Comparison of ENCODE assay signal across 2 cellular contexts in the genomic region with DNA sequence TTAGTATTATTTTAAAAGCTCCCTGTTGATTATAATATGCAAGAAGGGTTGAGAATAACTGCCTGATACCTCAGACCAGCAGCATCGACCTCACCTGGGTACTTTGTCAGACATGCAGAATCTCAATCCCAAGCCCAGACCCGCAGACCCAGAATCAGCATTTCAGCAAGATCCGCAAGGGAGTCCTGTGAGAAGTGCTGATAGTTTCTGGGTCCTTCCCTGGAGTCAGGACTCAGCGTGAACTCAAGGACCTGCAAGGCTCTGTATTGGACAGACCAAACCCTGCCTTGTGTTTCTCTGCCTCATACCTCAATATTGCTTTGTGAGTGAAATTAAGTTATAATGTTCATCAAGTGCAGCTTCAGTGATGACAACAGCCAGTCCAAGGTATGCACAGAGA.
TF ChIP-seq lines count a peak whose summit lies in the region.

No MANE protein-coding gene starts in this region.

TF ChIP-seq in GM23338, 12 proteins besides CTCF, POLR2A, EP300 and RAD21 (continued from another document):
- TF ChIP-seq, protein P1, sequence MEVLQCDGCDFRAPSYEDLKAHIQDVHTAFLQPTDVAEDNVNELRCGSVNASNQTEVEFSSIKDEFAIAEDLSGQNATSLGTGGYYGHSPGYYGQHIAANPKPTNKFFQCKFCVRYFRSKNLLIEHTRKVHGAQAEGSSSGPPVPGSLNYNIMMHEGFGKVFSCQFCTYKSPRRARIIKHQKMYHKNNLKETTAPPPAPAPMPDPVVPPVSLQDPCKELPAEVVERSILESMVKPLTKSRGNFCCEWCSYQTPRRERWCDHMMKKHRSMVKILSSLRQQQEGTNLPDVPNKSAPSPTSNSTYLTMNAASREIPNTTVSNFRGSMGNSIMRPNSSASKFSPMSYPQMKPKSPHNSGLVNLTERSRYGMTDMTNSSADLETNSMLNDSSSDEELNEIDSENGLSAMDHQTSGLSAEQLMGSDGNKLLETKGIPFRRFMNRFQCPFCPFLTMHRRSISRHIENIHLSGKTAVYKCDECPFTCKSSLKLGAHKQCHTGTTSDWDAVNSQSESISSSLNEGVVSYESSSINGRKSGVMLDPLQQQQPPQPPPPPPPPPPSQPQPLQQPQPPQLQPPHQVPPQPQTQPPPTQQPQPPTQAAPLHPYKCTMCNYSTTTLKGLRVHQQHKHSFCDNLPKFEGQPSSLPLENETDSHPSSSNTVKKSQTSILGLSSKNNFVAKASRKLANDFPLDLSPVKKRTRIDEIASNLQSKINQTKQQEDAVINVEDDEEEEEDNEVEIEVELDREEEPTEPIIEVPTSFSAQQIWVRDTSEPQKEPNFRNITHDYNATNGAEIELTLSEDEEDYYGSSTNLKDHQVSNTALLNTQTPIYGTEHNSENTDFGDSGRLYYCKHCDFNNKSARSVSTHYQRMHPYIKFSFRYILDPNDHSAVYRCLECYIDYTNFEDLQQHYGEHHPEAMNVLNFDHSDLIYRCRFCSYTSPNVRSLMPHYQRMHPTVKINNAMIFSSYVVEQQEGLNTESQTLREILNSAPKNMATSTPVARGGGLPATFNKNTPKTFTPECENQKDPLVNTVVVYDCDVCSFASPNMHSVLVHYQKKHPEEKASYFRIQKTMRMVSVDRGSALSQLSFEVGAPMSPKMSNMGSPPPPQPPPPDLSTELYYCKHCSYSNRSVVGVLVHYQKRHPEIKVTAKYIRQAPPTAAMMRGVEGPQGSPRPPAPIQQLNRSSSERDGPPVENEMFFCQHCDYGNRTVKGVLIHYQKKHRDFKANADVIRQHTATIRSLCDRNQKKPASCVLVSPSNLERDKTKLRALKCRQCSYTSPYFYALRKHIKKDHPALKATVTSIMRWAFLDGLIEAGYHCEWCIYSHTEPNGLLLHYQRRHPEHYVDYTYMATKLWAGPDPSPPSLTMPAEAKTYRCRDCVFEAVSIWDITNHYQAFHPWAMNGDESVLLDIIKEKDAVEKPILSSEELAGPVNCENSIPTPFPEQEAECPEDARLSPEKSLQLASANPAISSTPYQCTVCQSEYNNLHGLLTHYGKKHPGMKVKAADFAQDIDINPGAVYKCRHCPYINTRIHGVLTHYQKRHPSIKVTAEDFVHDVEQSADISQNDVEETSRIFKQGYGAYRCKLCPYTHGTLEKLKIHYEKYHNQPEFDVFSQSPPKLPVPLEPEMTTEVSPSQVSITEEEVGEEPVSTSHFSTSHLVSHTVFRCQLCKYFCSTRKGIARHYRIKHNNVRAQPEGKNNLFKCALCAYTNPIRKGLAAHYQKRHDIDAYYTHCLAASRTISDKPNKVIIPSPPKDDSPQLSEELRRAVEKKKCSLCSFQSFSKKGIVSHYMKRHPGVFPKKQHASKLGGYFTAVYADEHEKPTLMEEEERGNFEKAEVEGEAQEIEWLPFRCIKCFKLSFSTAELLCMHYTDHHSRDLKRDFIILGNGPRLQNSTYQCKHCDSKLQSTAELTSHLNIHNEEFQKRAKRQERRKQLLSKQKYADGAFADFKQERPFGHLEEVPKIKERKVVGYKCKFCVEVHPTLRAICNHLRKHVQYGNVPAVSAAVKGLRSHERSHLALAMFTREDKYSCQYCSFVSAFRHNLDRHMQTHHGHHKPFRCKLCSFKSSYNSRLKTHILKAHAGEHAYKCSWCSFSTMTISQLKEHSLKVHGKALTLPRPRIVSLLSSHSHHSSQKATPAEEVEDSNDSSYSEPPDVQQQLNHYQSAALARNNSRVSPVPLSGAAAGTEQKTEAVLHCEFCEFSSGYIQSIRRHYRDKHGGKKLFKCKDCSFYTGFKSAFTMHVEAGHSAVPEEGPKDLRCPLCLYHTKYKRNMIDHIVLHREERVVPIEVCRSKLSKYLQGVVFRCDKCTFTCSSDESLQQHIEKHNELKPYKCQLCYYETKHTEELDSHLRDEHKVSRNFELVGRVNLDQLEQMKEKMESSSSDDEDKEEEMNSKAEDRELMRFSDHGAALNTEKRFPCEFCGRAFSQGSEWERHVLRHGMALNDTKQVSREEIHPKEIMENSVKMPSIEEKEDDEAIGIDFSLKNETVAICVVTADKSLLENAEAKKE (CRISPR knock-in tag; IDR thresholded peaks at IDR 0.05): no peak
- TF ChIP-seq STAT1 (IDR thresholded peaks at IDR 0.05; ENCODE audit: unreplicated experiment): no peak
- TF ChIP-seq, protein P2, sequence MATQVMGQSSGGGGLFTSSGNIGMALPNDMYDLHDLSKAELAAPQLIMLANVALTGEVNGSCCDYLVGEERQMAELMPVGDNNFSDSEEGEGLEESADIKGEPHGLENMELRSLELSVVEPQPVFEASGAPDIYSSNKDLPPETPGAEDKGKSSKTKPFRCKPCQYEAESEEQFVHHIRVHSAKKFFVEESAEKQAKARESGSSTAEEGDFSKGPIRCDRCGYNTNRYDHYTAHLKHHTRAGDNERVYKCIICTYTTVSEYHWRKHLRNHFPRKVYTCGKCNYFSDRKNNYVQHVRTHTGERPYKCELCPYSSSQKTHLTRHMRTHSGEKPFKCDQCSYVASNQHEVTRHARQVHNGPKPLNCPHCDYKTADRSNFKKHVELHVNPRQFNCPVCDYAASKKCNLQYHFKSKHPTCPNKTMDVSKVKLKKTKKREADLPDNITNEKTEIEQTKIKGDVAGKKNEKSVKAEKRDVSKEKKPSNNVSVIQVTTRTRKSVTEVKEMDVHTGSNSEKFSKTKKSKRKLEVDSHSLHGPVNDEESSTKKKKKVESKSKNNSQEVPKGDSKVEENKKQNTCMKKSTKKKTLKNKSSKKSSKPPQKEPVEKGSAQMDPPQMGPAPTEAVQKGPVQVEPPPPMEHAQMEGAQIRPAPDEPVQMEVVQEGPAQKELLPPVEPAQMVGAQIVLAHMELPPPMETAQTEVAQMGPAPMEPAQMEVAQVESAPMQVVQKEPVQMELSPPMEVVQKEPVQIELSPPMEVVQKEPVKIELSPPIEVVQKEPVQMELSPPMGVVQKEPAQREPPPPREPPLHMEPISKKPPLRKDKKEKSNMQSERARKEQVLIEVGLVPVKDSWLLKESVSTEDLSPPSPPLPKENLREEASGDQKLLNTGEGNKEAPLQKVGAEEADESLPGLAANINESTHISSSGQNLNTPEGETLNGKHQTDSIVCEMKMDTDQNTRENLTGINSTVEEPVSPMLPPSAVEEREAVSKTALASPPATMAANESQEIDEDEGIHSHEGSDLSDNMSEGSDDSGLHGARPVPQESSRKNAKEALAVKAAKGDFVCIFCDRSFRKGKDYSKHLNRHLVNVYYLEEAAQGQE (IDR thresholded peaks at IDR 0.05; ENCODE audit: unreplicated experiment): no peak

TF ChIP-seq in K562, 482 proteins besides CTCF, POLR2A, EP300 and RAD21 (continued from another document):
- TF ChIP-seq, protein P3, sequence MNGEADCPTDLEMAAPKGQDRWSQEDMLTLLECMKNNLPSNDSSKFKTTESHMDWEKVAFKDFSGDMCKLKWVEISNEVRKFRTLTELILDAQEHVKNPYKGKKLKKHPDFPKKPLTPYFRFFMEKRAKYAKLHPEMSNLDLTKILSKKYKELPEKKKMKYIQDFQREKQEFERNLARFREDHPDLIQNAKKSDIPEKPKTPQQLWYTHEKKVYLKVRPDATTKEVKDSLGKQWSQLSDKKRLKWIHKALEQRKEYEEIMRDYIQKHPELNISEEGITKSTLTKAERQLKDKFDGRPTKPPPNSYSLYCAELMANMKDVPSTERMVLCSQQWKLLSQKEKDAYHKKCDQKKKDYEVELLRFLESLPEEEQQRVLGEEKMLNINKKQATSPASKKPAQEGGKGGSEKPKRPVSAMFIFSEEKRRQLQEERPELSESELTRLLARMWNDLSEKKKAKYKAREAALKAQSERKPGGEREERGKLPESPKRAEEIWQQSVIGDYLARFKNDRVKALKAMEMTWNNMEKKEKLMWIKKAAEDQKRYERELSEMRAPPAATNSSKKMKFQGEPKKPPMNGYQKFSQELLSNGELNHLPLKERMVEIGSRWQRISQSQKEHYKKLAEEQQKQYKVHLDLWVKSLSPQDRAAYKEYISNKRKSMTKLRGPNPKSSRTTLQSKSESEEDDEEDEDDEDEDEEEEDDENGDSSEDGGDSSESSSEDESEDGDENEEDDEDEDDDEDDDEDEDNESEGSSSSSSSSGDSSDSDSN (IDR thresholded peaks at IDR 0.05; ENCODE audit: borderline replicate concordance in 1 of 2, low read depth in 2 of 2, low read length in 2 of 2): no peak
- TF ChIP-seq SMAD3 (CRISPR knock-in tag; conservative IDR thresholded peaks at IDR 0.05): no peak
TF ChIP-seq in K562: peak in this region for 0.
